ENCODE assay signal across 1 cellular context in genomic region chr4:128725405-128725804, GRCh38.
TF ChIP-seq lines count a peak whose summit lies in the region.

No MANE protein-coding gene starts in this region.

TF ChIP-seq in HepG2, 621 proteins besides CTCF, POLR2A, EP300 and RAD21 (continued from another document and continues in another):
- TF ChIP-seq ZHX1 (CRISPR knock-in tag; IDR thresholded peaks at IDR 0.05; ENCODE audit: low read depth) (no peak), ZBTB25 (CRISPR knock-in tag; IDR thresholded peaks at IDR 0.05) (peak; percentile 35; the same call in 1 of the 2 replicates), PHF8 (CRISPR knock-in tag; IDR thresholded peaks at IDR 0.05) (no peak), ZNF556 (CRISPR knock-in tag; IDR thresholded peaks at IDR 0.05; ENCODE audit: borderline replicate concordance) (peak; percentile 92), ZNF543 (CRISPR knock-in tag; IDR thresholded peaks at IDR 0.05) (no peak), NFE2L2 (IDR thresholded peaks at IDR 0.05; ENCODE audit: low read length) (no peak), JARID2 (CRISPR knock-in tag; IDR thresholded peaks at IDR 0.05; ENCODE audit: insufficient replicate concordance) (no peak), CBX2 (IDR thresholded peaks at IDR 0.05; ENCODE audit: low read depth, low read length) (no peak), CBX2 (CRISPR knock-in tag; IDR thresholded peaks at IDR 0.05; ENCODE audit: low read depth) (0 out of 2 replicates have a peak, but pooled peaks have one; percentile 23), ZNF605 (CRISPR knock-in tag; IDR thresholded peaks at IDR 0.05) (no peak), ZNF75D (CRISPR knock-in tag; IDR thresholded peaks at IDR 0.05; ENCODE audit: borderline replicate concordance) (no peak), IRF1 (CRISPR knock-in tag; IDR thresholded peaks at IDR 0.05; ENCODE audit: low read depth) (no peak), WIZ (CRISPR knock-in tag; IDR thresholded peaks at IDR 0.05) (no peak), KDM6A (CRISPR knock-in tag; IDR thresholded peaks at IDR 0.05; ENCODE audit: low read depth) (no peak), ZNF512 (CRISPR knock-in tag; IDR thresholded peaks at IDR 0.05) (no peak), PHF20 (CRISPR knock-in tag; IDR thresholded peaks at IDR 0.05) (no peak), PAX8 (CRISPR knock-in tag; IDR thresholded peaks at IDR 0.05; ENCODE audit: borderline replicate concordance) (no peak), KDM1A (CRISPR knock-in tag; IDR thresholded peaks at IDR 0.05) (no peak), ARHGAP35 (CRISPR knock-in tag; IDR thresholded peaks at IDR 0.05; ENCODE audit: borderline replicate concordance) (no peak), ZSCAN9 (CRISPR knock-in tag; IDR thresholded peaks at IDR 0.05; ENCODE audit: borderline replicate concordance) (no peak; the same call in 1 of the 2 replicates), PCBP1 (IDR thresholded peaks at IDR 0.05; ENCODE audit: borderline replicate concordance, low read depth, low read length) (no peak), KLF6 (CRISPR knock-in tag; IDR thresholded peaks at IDR 0.05) (no peak), ASH2L (IDR thresholded peaks at IDR 0.05; ENCODE audit: insufficient read length, low read depth, low read length) (no peak), ZNF205 (CRISPR knock-in tag; IDR thresholded peaks at IDR 0.05) (no peak), ZFP90 (CRISPR knock-in tag; IDR thresholded peaks at IDR 0.05; ENCODE audit: borderline replicate concordance) (no peak), ZNF460 (CRISPR knock-in tag; IDR thresholded peaks at IDR 0.05; ENCODE audit: borderline replicate concordance) (no peak), ZFAT (CRISPR knock-in tag; conservative IDR thresholded peaks at IDR 0.05) (no peak), CEBPB (IDR thresholded peaks at IDR 0.05; ENCODE audit: borderline replicate concordance, low read depth, low read length) (no peak), ZNF563 (CRISPR knock-in tag; IDR thresholded peaks at IDR 0.05) (no peak), DBP (CRISPR knock-in tag; IDR thresholded peaks at IDR 0.05; ENCODE audit: not compliant biosample characterization) (no peak), ZNF275 (CRISPR knock-in tag; IDR thresholded peaks at IDR 0.05; ENCODE audit: borderline replicate concordance) (no peak), ZNF383 (CRISPR knock-in tag; IDR thresholded peaks at IDR 0.05; ENCODE audit: borderline replicate concordance) (no peak), NR0B2 (CRISPR knock-in tag; IDR thresholded peaks at IDR 0.05) (no peak), HBP1 (CRISPR knock-in tag; IDR thresholded peaks at IDR 0.05; ENCODE audit: low read depth) (peak; percentile 60; the same call in 1 of the 2 replicates), MIER3 (CRISPR knock-in tag; IDR thresholded peaks at IDR 0.05; ENCODE audit: borderline replicate concordance) (peak; percentile 63; the same call in 1 of the 2 replicates), FOSL1 (CRISPR knock-in tag; IDR thresholded peaks at IDR 0.05; ENCODE audit: borderline replicate concordance) (no peak), ZFP37 (CRISPR knock-in tag; IDR thresholded peaks at IDR 0.05; ENCODE audit: borderline replicate concordance) (no peak), SMAD9 (CRISPR knock-in tag; IDR thresholded peaks at IDR 0.05) (no peak), SNRNP70 (IDR thresholded peaks at IDR 0.05; ENCODE audit: low read depth, low read length) (no peak), ESRRA (CRISPR knock-in tag; IDR thresholded peaks at IDR 0.05; ENCODE audit: low read depth) (no peak), HOXA3 (CRISPR knock-in tag; IDR thresholded peaks at IDR 0.05) (peak; percentile 56; the same call in 1 of the 2 replicates), FOXK2 (IDR thresholded peaks at IDR 0.05) (no peak), STAT5B (CRISPR knock-in tag; IDR thresholded peaks at IDR 0.05) (no peak), GABPA (IDR thresholded peaks at IDR 0.05; ENCODE audit: low read depth, low read length) (no peak), GABPA (CRISPR knock-in tag; IDR thresholded peaks at IDR 0.05; ENCODE audit: low read depth) (peak; percentile 52), ZGPAT (CRISPR knock-in tag; IDR thresholded peaks at IDR 0.05) (peak; percentile 65), PPARG (CRISPR knock-in tag; conservative IDR thresholded peaks at IDR 0.05) (no peak), GABPB1 (CRISPR knock-in tag; IDR thresholded peaks at IDR 0.05) (no peak; the same call in 1 of the 2 replicates), ZNF569 (CRISPR knock-in tag; IDR thresholded peaks at IDR 0.05; ENCODE audit: borderline replicate concordance) (no peak), TRIM22 (IDR thresholded peaks at IDR 0.05) (no peak), ZSCAN29 (CRISPR knock-in tag; conservative IDR thresholded peaks at IDR 0.05) (no peak)
